In genomic region chr1:27530192-27530591, GRCh38 we compare ENCODE assay signal across 19 cellular contexts. TPM values are rescaled to one million over a fixed set of nuclear protein-coding genes. Genes with fewer than 3 reads are reported as not detected.
A peak's percentile ranks its signal among the peaks of the same experiment; 100 is the strongest.
DNase-seq lines count a peak whose midpoint lies in the region; ATAC-seq, FAIRE-seq and TF ChIP-seq lines count a peak whose summit lies in the region.
"Had no signal": no experiment of that assay in that cellular context is flagged by ENCODE, and none has a peak within 500 bp of the region (broad histone marks: within the 10 kb centered on the region; RNA-seq: fewer than 3 reads in every experiment).

No MANE protein-coding gene starts in this region.

- CTCF ChIA-PET in activated CD4-positive, alpha-beta T cell treated with anti-CD3 and anti-CD28 coated beads, Interleukin-2, amount 10 ng/mL, durations not matched to agents 7 days and 5 days (lab: Charles Lee), result no interaction called here

- peaks cover 29% of the 10 kb centered on the region for H3K36me3 ChIP-seq in muscle layer of colon (ENCODE audit: insufficient read depth, low read length)
- H3K36me3 ChIP-seq in suprapubic skin, result peaks cover 17% of the 10 kb centered on the region

- TF ChIP-seq POLR2A in suprapubic skin (IDR thresholded peaks at IDR 0.05) (no peak), GM12891 (IDR thresholded peaks at IDR 0.05; ENCODE audit: low read depth, low read length) (no peak)

- intact Hi-C loops in activated CD4-positive, alpha-beta T cell treated with anti-CD3 and anti-CD28 coated beads, Interleukin-2, amount 10 ng/mL, durations not matched to agents 24 days and 14 days (cut with micrococcal nuclease), result no loop called here
- intact Hi-C loops in activated T-helper 1 cell treated with anti-CD3 and anti-CD28 coated beads, Interleukin-12 subunit alpha, Interleukin-12 subunit beta, Interleukin-2, Interleukin-4 antibody, amounts not matched to agents 30 ng/mL and 10 ng/mL and 1 ng/mL, durations not matched to agents 14 hours and 24 hours and 36 hours (cut with micrococcal nuclease), result no loop called here

- no peak for TF ChIP-seq EP300 in suprapubic skin (IDR thresholded peaks at IDR 0.05)

- no peak for FAIRE-seq in GM12891 (lab: Jason Lieb, UNC)
- FAIRE-seq: A549, colon, RCC 7860 had no signal

- POLR2A ChIA-PET in activated CD4-positive, alpha-beta T cell treated with anti-CD3 and anti-CD28 coated beads, Interleukin-2, amount 10 ng/mL, durations not matched to agents 7 days and 5 days (lab: Charles Lee), result no interaction called here

- H3K36me3 Mint-ChIP-seq in activated CD4-positive, alpha-beta T cell treated with anti-CD3 and anti-CD28 coated beads, Interleukin-2, amount 10 ng/mL, durations not matched to agents 24 days and 14 days (ENCODE audit: low read depth), result peaks cover 22% of the 10 kb centered on the region
- peaks cover 24% of the 10 kb centered on the region for H3K36me3 Mint-ChIP-seq in activated CD4-positive, alpha-beta T cell treated with anti-CD3 and anti-CD28 coated beads, Interleukin-2, amount 10 ng/mL, durations not matched to agents 7 days and 5 days (ENCODE audit: low read depth)
- peaks cover 12% of the 10 kb centered on the region for H3K36me3 Mint-ChIP-seq in activated T-helper 1 cell treated with anti-CD3 and anti-CD28 coated beads, Interleukin-12 subunit alpha, Interleukin-12 subunit beta, Interleukin-2, Interleukin-4 antibody, amounts not matched to agents 30 ng/mL and 10 ng/mL and 1 ng/mL, durations not matched to agents 14 hours and 24 hours and 36 hours (ENCODE audit: low read depth)

- H3K9me3 ChIP-seq in muscle layer of colon (ENCODE audit: low read length) (no peaks in the 10 kb centered on the region), suprapubic skin (no peaks in the 10 kb centered on the region)
- H3K9me3 ChIP-seq: A549 had no signal

- no peaks in the 10 kb centered on the region for H3K27me3 Mint-ChIP-seq in activated CD4-positive, alpha-beta T cell treated with anti-CD3 and anti-CD28 coated beads, Interleukin-2, amount 10 ng/mL, durations not matched to agents 24 days and 14 days
- H3K27me3 Mint-ChIP-seq in activated CD4-positive, alpha-beta T cell treated with anti-CD3 and anti-CD28 coated beads, Interleukin-2, amount 10 ng/mL, durations not matched to agents 7 days and 5 days, result no peaks in the 10 kb centered on the region
- H3K27me3 Mint-ChIP-seq in activated T-helper 1 cell treated with anti-CD3 and anti-CD28 coated beads, Interleukin-12 subunit alpha, Interleukin-12 subunit beta, Interleukin-2, Interleukin-4 antibody, amounts not matched to agents 30 ng/mL and 10 ng/mL and 1 ng/mL, durations not matched to agents 14 hours and 24 hours and 36 hours (ENCODE audit: insufficient read depth), result no peaks in the 10 kb centered on the region

- no peak for DNase-seq in activated CD4-positive, alpha-beta T cell treated with anti-CD3 and anti-CD28 coated beads, Interleukin-2, amount 10 ng/mL, durations not matched to agents 24 days and 14 days
- DNase-seq in activated CD4-positive, alpha-beta T cell treated with anti-CD3 and anti-CD28 coated beads, Interleukin-2, amount 10 ng/mL, durations not matched to agents 7 days and 5 days, result no peak
- DNase-seq in activated T-helper 1 cell treated with anti-CD3 and anti-CD28 coated beads, Interleukin-12 subunit alpha, Interleukin-12 subunit beta, Interleukin-2, Interleukin-4 antibody, amounts not matched to agents 30 ng/mL and 10 ng/mL and 1 ng/mL, durations not matched to agents 14 hours and 24 hours and 36 hours (ENCODE audit: low spot score), result no peak
- DNase-seq in suprapubic skin (ENCODE audit: low spot score in 2 of 2) (no peak), G401 (ENCODE audit: low spot score) (no peak), GM12891 (ENCODE audit: insufficient read length, low spot score) (no peak)
- DNase-seq: activated CD4-positive, alpha-beta T cell treated with anti-CD3 and anti-CD28 coated beads, Interleukin-2, amount 50 U/mL, for 48 hours; activated T-cell treated with anti-CD3 and anti-CD28 coated beads, Interleukin-2, amount 50 U/mL, for 72 hours; amygdala; KBM-7; NCI-H1105; NCI-H774; stimulated activated CD4-positive, alpha-beta T cell treated with anti-CD3 and anti-CD28 coated beads, Interleukin-4, amount 100 ng/mL, for 4 hours had no signal

- peak overlapping the region; percentile 45 for H3K27ac Mint-ChIP-seq in activated CD4-positive, alpha-beta T cell treated with anti-CD3 and anti-CD28 coated beads, Interleukin-2, amount 10 ng/mL, durations not matched to agents 24 days and 14 days
- H3K27ac Mint-ChIP-seq in activated CD4-positive, alpha-beta T cell treated with anti-CD3 and anti-CD28 coated beads, Interleukin-2, amount 10 ng/mL, durations not matched to agents 7 days and 5 days, result no peak overlapping the region
- no peak overlapping the region for H3K27ac Mint-ChIP-seq in activated T-helper 1 cell treated with anti-CD3 and anti-CD28 coated beads, Interleukin-12 subunit alpha, Interleukin-12 subunit beta, Interleukin-2, Interleukin-4 antibody, amounts not matched to agents 30 ng/mL and 10 ng/mL and 1 ng/mL, durations not matched to agents 14 hours and 24 hours and 36 hours
- H3K27ac Mint-ChIP-seq: activated T-cell treated with anti-CD3 and anti-CD28 coated beads, Interleukin-2, amount 50 U/mL, for 72 hours had no signal

- H3K27ac ChIP-seq in muscle layer of colon (ENCODE audit: low read depth, low read length), result no peak overlapping the region
- H3K27ac ChIP-seq in suprapubic skin, result peak overlapping the region; percentile 92
- H3K27ac ChIP-seq: A549 had no signal

- H3K27me3 ChIP-seq in muscle layer of colon (ENCODE audit: control insufficient read depth in 1 of 2, insufficient read depth in 2 of 2, low read length in 2 of 2) (no peaks in the 10 kb centered on the region), suprapubic skin (no peaks in the 10 kb centered on the region)

- ATAC-seq in HG02763 (IDR thresholded peaks at IDR 0.05; ENCODE audit: unreplicated experiment), result no peak
- ATAC-seq: A549; activated T-cell treated with anti-CD3 and anti-CD28 coated beads, Interleukin-2, amount 50 U/mL, for 72 hours had no signal

- WGBS in suprapubic skin, result 95% methylated on average over 10 of the region's 10 CpGs

- no peak for TF ChIP-seq CTCF in suprapubic skin (IDR thresholded peaks at IDR 0.05)

- H3K9ac ChIP-seq in muscle layer of colon (ENCODE audit: low read length), result peak overlapping the region; percentile 60

- H3K4me3 Mint-ChIP-seq in activated CD4-positive, alpha-beta T cell treated with anti-CD3 and anti-CD28 coated beads, Interleukin-2, amount 10 ng/mL, durations not matched to agents 24 days and 14 days, result no peak overlapping the region
- no peak overlapping the region for H3K4me3 Mint-ChIP-seq in activated CD4-positive, alpha-beta T cell treated with anti-CD3 and anti-CD28 coated beads, Interleukin-2, amount 10 ng/mL, durations not matched to agents 7 days and 5 days
- peak overlapping the region; percentile 15 for H3K4me3 Mint-ChIP-seq in activated T-helper 1 cell treated with anti-CD3 and anti-CD28 coated beads, Interleukin-12 subunit alpha, Interleukin-12 subunit beta, Interleukin-2, Interleukin-4 antibody, amounts not matched to agents 30 ng/mL and 10 ng/mL and 1 ng/mL, durations not matched to agents 14 hours and 24 hours and 36 hours
- H3K4me3 Mint-ChIP-seq: activated T-cell treated with anti-CD3 and anti-CD28 coated beads, Interleukin-2, amount 50 U/mL, for 72 hours had no signal

- H3K4me1 ChIP-seq in muscle layer of colon (ENCODE audit: insufficient read depth, low read length) (peaks cover 48% of the 10 kb centered on the region), suprapubic skin (peaks cover 50% of the 10 kb centered on the region)

- H3K4me3 ChIP-seq in muscle layer of colon (ENCODE audit: low read depth in 1 of 2, low read length in 2 of 2) (no peak overlapping the region), suprapubic skin (no peak overlapping the region)
- H3K4me3 ChIP-seq: A549, lung had no signal

- no peaks in the 10 kb centered on the region for H3K9me3 Mint-ChIP-seq in activated CD4-positive, alpha-beta T cell treated with anti-CD3 and anti-CD28 coated beads, Interleukin-2, amount 10 ng/mL, durations not matched to agents 24 days and 14 days
- no peaks in the 10 kb centered on the region for H3K9me3 Mint-ChIP-seq in activated CD4-positive, alpha-beta T cell treated with anti-CD3 and anti-CD28 coated beads, Interleukin-2, amount 10 ng/mL, durations not matched to agents 7 days and 5 days
- H3K9me3 Mint-ChIP-seq in activated T-helper 1 cell treated with anti-CD3 and anti-CD28 coated beads, Interleukin-12 subunit alpha, Interleukin-12 subunit beta, Interleukin-2, Interleukin-4 antibody, amounts not matched to agents 30 ng/mL and 10 ng/mL and 1 ng/mL, durations not matched to agents 14 hours and 24 hours and 36 hours, result no peaks in the 10 kb centered on the region
- H3K9me3 Mint-ChIP-seq: activated T-cell treated with anti-CD3 and anti-CD28 coated beads, Interleukin-2, amount 50 U/mL, for 72 hours had no signal

- peaks cover 40% of the 10 kb centered on the region for H3K4me1 Mint-ChIP-seq in activated CD4-positive, alpha-beta T cell treated with anti-CD3 and anti-CD28 coated beads, Interleukin-2, amount 10 ng/mL, durations not matched to agents 24 days and 14 days
- peaks cover 55% of the 10 kb centered on the region for H3K4me1 Mint-ChIP-seq in activated CD4-positive, alpha-beta T cell treated with anti-CD3 and anti-CD28 coated beads, Interleukin-2, amount 10 ng/mL, durations not matched to agents 7 days and 5 days
- peaks cover 47% of the 10 kb centered on the region for H3K4me1 Mint-ChIP-seq in activated T-helper 1 cell treated with anti-CD3 and anti-CD28 coated beads, Interleukin-12 subunit alpha, Interleukin-12 subunit beta, Interleukin-2, Interleukin-4 antibody, amounts not matched to agents 30 ng/mL and 10 ng/mL and 1 ng/mL, durations not matched to agents 14 hours and 24 hours and 36 hours (ENCODE audit: low read depth)

- in situ Hi-C loops in G401 (cut with HindIII; ENCODE audit: low sequenced_read_pairs), result no loop called here

TF ChIP-seq in GM12891, 5 proteins besides CTCF, POLR2A, EP300 and RAD21:
- no peak for TF ChIP-seq SPI1 (IDR thresholded peaks at IDR 0.05; ENCODE audit: low read depth, low read length)

RNA-seq across cellular contexts. Expression of gene WASF2, which starts 40.2 kb away (rescaled TPM):
- total RNA-seq in activated CD4-positive, alpha-beta T cell treated with anti-CD3 and anti-CD28 coated beads, Interleukin-2, amount 10 ng/mL, durations not matched to agents 24 days and 14 days, result 109 TPM in 2 replicates
- 100 to 1,000 TPM; 137 to 143 TPM for total RNA-seq in activated CD4-positive, alpha-beta T cell treated with anti-CD3 and anti-CD28 coated beads, Interleukin-2, amount 10 ng/mL, durations not matched to agents 7 days and 5 days
- total RNA-seq in activated T-helper 1 cell treated with anti-CD3 and anti-CD28 coated beads, Interleukin-12 subunit alpha, Interleukin-12 subunit beta, Interleukin-2, Interleukin-4 antibody, amounts not matched to agents 30 ng/mL and 10 ng/mL and 1 ng/mL, durations not matched to agents 14 hours and 24 hours and 36 hours, result 108 and 109 TPM in 2 replicates
- 10 to 100 TPM; 69.0 to 96.0 (median 90.4) TPM for total RNA-seq in suprapubic skin
- total RNA-seq in G401 (2014; rRNA removed; shearing (Covaris generic)), result 10.4 and 14.2 TPM in 2 replicates
- 54.8 TPM for polyA plus RNA-seq in GM12891 (2012; ENCODE audit: low read depth, missing spikeins)
